ENCODE assay signal across 8 cellular contexts in the genomic region with DNA sequence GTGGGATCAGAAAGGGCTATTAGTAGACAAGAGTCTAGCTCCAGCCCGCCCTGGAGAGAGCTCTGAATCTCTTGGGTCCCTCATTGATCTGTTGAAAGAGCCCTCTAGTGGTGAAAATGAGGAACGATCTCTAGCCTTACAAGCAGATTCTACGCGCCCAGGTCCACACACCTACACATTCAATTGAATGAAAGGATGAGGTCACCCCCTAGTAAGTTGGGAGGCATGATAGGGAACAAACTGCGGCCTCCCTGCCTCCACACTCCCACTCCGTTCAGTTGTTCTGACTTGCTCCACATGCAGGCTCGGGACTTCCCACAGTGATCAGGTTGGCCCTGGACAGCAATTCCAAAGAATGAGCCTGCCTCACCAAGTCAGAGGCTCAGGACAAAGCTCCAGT. TPM values are rescaled to one million over a fixed set of nuclear protein-coding genes. Genes with fewer than 3 reads are reported as not detected.
DNase-seq lines count a peak whose midpoint lies in the region; ATAC-seq and TF ChIP-seq lines count a peak whose summit lies in the region.

No MANE protein-coding gene starts in this region.

- H3K9me3 ChIP-seq in cardiac muscle cell (ENCODE audit: low read depth), result no peaks in the 10 kb centered on the region
- no peaks in the 10 kb centered on the region for H3K9me3 ChIP-seq in stomach

- H3K36me3 ChIP-seq in cardiac muscle cell (no peaks in the 10 kb centered on the region), stomach (no peaks in the 10 kb centered on the region)

- ATAC-seq in Right ventricle myocardium inferior (no peak), HG03520 (IDR thresholded peaks at IDR 0.05; ENCODE audit: unreplicated experiment) (no peak)

- DNase-seq in cardiac muscle cell (ENCODE audit: low read depth in 1 of 2, low spot score in 1 of 2) (peak; percentile 48 to 78), Right ventricle myocardium inferior (ENCODE audit: missing footprints) (no peak), NCI-H1105 (lab: John Stamatoyannopoulos, UW) (peak; percentile 51), choroid plexus epithelial cell (ENCODE audit: low read depth) (peak; percentile 52), medulla oblongata (ENCODE audit: extremely low spot score) (peak; percentile 73), stomach (no peak)

- H3K4me3 ChIP-seq in cardiac muscle cell (no peak overlapping the region), choroid plexus epithelial cell (ENCODE audit: low read depth, low read length) (no peak overlapping the region), stomach (no peak overlapping the region)

- WGBS in stomach, 5 donors, result 11 to 19% (median 16%) methylated on average over 7 of the region's 7 CpGs

- peaks cover 79% of the 10 kb centered on the region for H3K27me3 ChIP-seq in cardiac muscle cell
- peaks cover 0 to 56% (median 21%) of the 10 kb centered on the region in 3 donors for H3K27me3 ChIP-seq in stomach

- H3K4me1 ChIP-seq in cardiac muscle cell (ENCODE audit: low read depth), result peaks cover 4% of the 10 kb centered on the region
- H3K4me1 ChIP-seq in stomach, result peaks cover 0 to 10% (median 0%) of the 10 kb centered on the region in 4 donors

- TF ChIP-seq CTCF in cardiac muscle cell (IDR thresholded peaks at IDR 0.05; ENCODE audit: low read depth, low read length), result peak; percentile 64
- TF ChIP-seq CTCF in VCaP (conservative IDR thresholded peaks at IDR 0.05), result peak; percentile 75
- TF ChIP-seq CTCF in choroid plexus epithelial cell (conservative IDR thresholded peaks at IDR 0.05; ENCODE audit: low read depth, low read length), result peak; percentile 62
- peak in 4 of 7 experiments; percentile 22 to 48 (median 46) for TF ChIP-seq CTCF in stomach (IDR thresholded peaks at IDR 0.05)

- intact Hi-C loops in Right ventricle myocardium inferior (cut with DNase I) (loop anchor here (1.0 to 2.0 kb wide), 3 partner anchors 182 to 252 kb away; no protein-coding TSS in a partner anchor), stomach (cut with DNase I; ENCODE audit: low total_unique reads) (no loop called here)

- TF ChIP-seq EP300 in stomach (IDR thresholded peaks at IDR 0.05), result no peak

- H3K27ac ChIP-seq in cardiac muscle cell, result no peak overlapping the region
- H3K27ac ChIP-seq in VCaP, result no peak overlapping the region
- no peak overlapping the region for H3K27ac ChIP-seq in stomach

- no peak for TF ChIP-seq POLR2A in stomach (IDR thresholded peaks at IDR 0.05)

RNA-seq across cellular contexts. Expression of a gene that starts 2.9 kb away (rescaled TPM):
- total RNA-seq in cardiac muscle cell, result not detected in 2 replicates
- not detected in 2 replicates for polyA plus RNA-seq in cardiac muscle cell
- total RNA-seq in Right ventricle myocardium inferior, result not detected
- total RNA-seq in stomach, result not detected
- not detected for polyA plus RNA-seq in stomach

Comparison
In these comparisons a context has a peak if more than half of its experiments do, and no peak if none do; other contexts are left out.
1. DNase-seq: peak in cardiac muscle cell (2 of 2), NCI-H1105 (single experiment), choroid plexus epithelial cell (single experiment) and medulla oblongata (single experiment); none in Right ventricle myocardium inferior (single experiment) and stomach (single experiment).
2. Peak in every context shown above with its lines, with median percentiles within 50 percentile points of each other: CTCF ChIP-seq.